1 cellular context compared by ENCODE assay signal in genomic region chr1:1136547-1137230, GRCh38.
TF ChIP-seq lines count a peak whose summit lies in the region.

No MANE protein-coding gene starts in this region.

TF ChIP-seq in K562, 482 proteins besides CTCF, POLR2A, EP300 and RAD21 (continued from another document):
- TF ChIP-seq ZBTB33 (CRISPR knock-in tag; IDR thresholded peaks at IDR 0.05) (peak; percentile 83), ZBTB7A (IDR thresholded peaks at IDR 0.05; ENCODE audit: borderline replicate concordance, control insufficient read depth, low read depth, low read length) (peak; percentile 35; the same call in 1 of the 2 replicates), PRDM10 (IDR thresholded peaks at IDR 0.05; ENCODE audit: partially characterized antibody) (peak; percentile 79)
